ENCODE assay signal across 19 cellular contexts in genomic region chr3:166478356-166478755, GRCh38.
DNase-seq lines count a peak whose midpoint lies in the region; ATAC-seq and TF ChIP-seq lines count a peak whose summit lies in the region.
"Had no signal": no experiment of that assay in that cellular context is flagged by ENCODE, and none has a peak within 500 bp of the region (broad histone marks: within the 10 kb centered on the region; RNA-seq: fewer than 3 reads in every experiment).

No MANE protein-coding gene starts in this region.

- H3K4me3 Mint-ChIP-seq in activated T-helper 17 cell treated with anti-CD3 and anti-CD28 coated beads, Interleukin-2, amount 50 U/mL, for 72 hours = no peak overlapping the region
- H3K4me3 Mint-ChIP-seq: B cell, CD14-positive monocyte had no signal

- H2BK5ac ChIP-seq in mesenchymal stem cell (ENCODE audit: low read depth, low read length, poor library complexity, severe bottlenecking) = no peak overlapping the region

- no peak overlapping the region for H3K23ac ChIP-seq in mesenchymal stem cell (ENCODE audit: low read length in 2 of 2)

- H3K4me1 ChIP-seq in PC-9 (replicated peaks; ENCODE audit: insufficient read depth) = no peaks in the 10 kb centered on the region
- no peaks in the 10 kb centered on the region for H3K4me1 ChIP-seq in mesenchymal stem cell (ENCODE audit: control insufficient read depth, insufficient read depth, low read depth, low read length)
- H3K4me1 ChIP-seq: A549, SJCRH30 had no signal

- H3K9me3 ChIP-seq in PC-9 (ENCODE audit: insufficient read depth, low read depth) = no peaks in the 10 kb centered on the region
- H3K9me3 ChIP-seq in mesenchymal stem cell (ENCODE audit: control insufficient read depth, low read length) = peaks cover 16% of the 10 kb centered on the region
- H3K9me3 ChIP-seq: A549, SJCRH30 had no signal

- H3K9ac ChIP-seq in mesenchymal stem cell (ENCODE audit: low read length) = no peak overlapping the region

- no peak overlapping the region for H3K4me3 ChIP-seq in PC-9
- H3K4me3 ChIP-seq in epithelial cell of esophagus (ENCODE audit: low read length) = no peak overlapping the region
- no peak overlapping the region for H3K4me3 ChIP-seq in mesenchymal stem cell (ENCODE audit: insufficient read depth in 1 of 2, low read depth in 1 of 2, low read length in 2 of 2)
- H3K4me3 ChIP-seq: A549, K562, SJCRH30 had no signal

- H2AFZ ChIP-seq in PC-9 = peak overlapping the region; percentile 67; the same call in 1 of the 2 replicates
- peak overlapping the region; percentile 5 for H2AFZ ChIP-seq in mesenchymal stem cell (ENCODE audit: low read depth, low read length)

- no peak overlapping the region for H3K4ac ChIP-seq in mesenchymal stem cell (ENCODE audit: low read depth in 1 of 2, low read length in 2 of 2)

- H3K14ac ChIP-seq in mesenchymal stem cell (ENCODE audit: low read length in 2 of 2) = no peak overlapping the region

- H3K36me3 ChIP-seq in PC-9 (ENCODE audit: low read depth) = no peaks in the 10 kb centered on the region
- no peaks in the 10 kb centered on the region for H3K36me3 ChIP-seq in mesenchymal stem cell (ENCODE audit: control insufficient read depth in 1 of 2, insufficient read depth in 2 of 2, low read depth in 1 of 2, low read length in 2 of 2)
- H3K36me3 ChIP-seq: SJCRH30 had no signal

- H3K36me3 Mint-ChIP-seq in activated T-helper 17 cell treated with anti-CD3 and anti-CD28 coated beads, Interleukin-2, amount 50 U/mL, for 72 hours (ENCODE audit: low read depth) = no peaks in the 10 kb centered on the region
- H3K36me3 Mint-ChIP-seq: CD14-positive monocyte had no signal

- no TSS peak for BruUV-seq in PC-9 (replicated peaks; lab: Mats Ljungman, UMichigan)

- H3K4me2 ChIP-seq in PC-9 (no peak overlapping the region), mesenchymal stem cell (ENCODE audit: low read length, poor library complexity, severe bottlenecking) (no peak overlapping the region)
- H3K4me2 ChIP-seq: A549 had no signal

- peaks cover 25% of the 10 kb centered on the region for H3K9me3 Mint-ChIP-seq in activated T-helper 17 cell treated with anti-CD3 and anti-CD28 coated beads, Interleukin-2, amount 50 U/mL, for 72 hours

- no peak for DNase-seq in PC-9
- DNase-seq in epithelial cell of esophagus (ENCODE audit: low read depth) = peak; percentile 75
- no peak for DNase-seq in mesenchymal stem cell
- no peak for DNase-seq in hepatic stellate cell (ENCODE audit: low spot score)
- DNase-seq in NCI-H2081 treated with DMSO at 0.1 percent for 48 hours (lab: John Stamatoyannopoulos, UW) = no peak
- DNase-seq: EL, NCI-H1105 treated with DMSO at 0.1 percent for 48 hours, NCI-H1694, SJCRH30, T-helper 1 cell had no signal

- no peak overlapping the region for H4K8ac ChIP-seq in mesenchymal stem cell (ENCODE audit: low read length)

- no peak overlapping the region for H3K27ac Mint-ChIP-seq in activated T-helper 17 cell treated with anti-CD3 and anti-CD28 coated beads, Interleukin-2, amount 50 U/mL, for 72 hours
- H3K27ac Mint-ChIP-seq: B cell, CD14-positive monocyte had no signal

- H3K27me3 ChIP-seq in PC-9 (ENCODE audit: insufficient read depth, low read depth) (no peaks in the 10 kb centered on the region), mesenchymal stem cell (ENCODE audit: control insufficient read depth in 1 of 2, insufficient read depth in 1 of 2, low read length in 2 of 2) (no peaks in the 10 kb centered on the region)
- H3K27me3 ChIP-seq: SJCRH30 had no signal

- H2BK120ac ChIP-seq in mesenchymal stem cell (ENCODE audit: low read depth, low read length) = no peak overlapping the region

- no peak overlapping the region for H2AK5ac ChIP-seq in mesenchymal stem cell (ENCODE audit: low read length, severe bottlenecking)

- no peaks in the 10 kb centered on the region for H3K79me2 ChIP-seq in PC-9 (ENCODE audit: low read depth)

- H3K4me1 Mint-ChIP-seq in activated T-helper 17 cell treated with anti-CD3 and anti-CD28 coated beads, Interleukin-2, amount 50 U/mL, for 72 hours = no peaks in the 10 kb centered on the region
- H3K4me1 Mint-ChIP-seq: B cell, CD14-positive monocyte had no signal

- no peak for TF ChIP-seq CTCF in PC-9 (conservative IDR thresholded peaks at IDR 0.05)
- no peak for TF ChIP-seq CTCF in epithelial cell of esophagus (IDR thresholded peaks at IDR 0.05; ENCODE audit: insufficient read depth, low read depth, low read length, missing control alignments)

- no peaks in the 10 kb centered on the region for H3F3A ChIP-seq in PC-9 (ENCODE audit: insufficient read depth, low read depth)

- CTCF ChIA-PET in PC-9 (lab: Charles Lee) = no interaction called here

- POLR2A ChIA-PET in PC-9 (lab: Charles Lee; ENCODE audit: unreplicated experiment) = no interaction called here

- H3K79me1 ChIP-seq in mesenchymal stem cell (replicated peaks; ENCODE audit: low read length, poor library complexity, severe bottlenecking) = no peaks in the 10 kb centered on the region

- no peaks in the 10 kb centered on the region for H4K20me1 ChIP-seq in PC-9 (ENCODE audit: insufficient read depth)

- H3K27ac ChIP-seq in PC-9 (no peak overlapping the region), mesenchymal stem cell (ENCODE audit: low read length, poor library complexity, severe bottlenecking) (no peak overlapping the region)
- H3K27ac ChIP-seq: A549, HL-60, SJCRH30 had no signal

- no peak overlapping the region for H3K18ac ChIP-seq in mesenchymal stem cell (ENCODE audit: low read depth in 1 of 2, low read length in 2 of 2)

- H2BK15ac ChIP-seq in mesenchymal stem cell (ENCODE audit: low read depth, poor library complexity, severe bottlenecking) = no peak overlapping the region

- intact Hi-C loops in PC-9 (cut with micrococcal nuclease; ENCODE audit: unreplicated experiment) = no loop called here

- peak; percentile 92 for ATAC-seq in HG02610 (IDR thresholded peaks at IDR 0.05; ENCODE audit: unreplicated experiment)
- ATAC-seq in activated T-helper 17 cell treated with anti-CD3 and anti-CD28 coated beads, Interleukin-2, amount 50 U/mL, for 72 hours (replicated peaks) = no peak
- ATAC-seq: A549, HepG2, K562, Panc1 had no signal

- H3K27me3 Mint-ChIP-seq in activated T-helper 17 cell treated with anti-CD3 and anti-CD28 coated beads, Interleukin-2, amount 50 U/mL, for 72 hours = no peaks in the 10 kb centered on the region
- H3K27me3 Mint-ChIP-seq: B cell had no signal

- peaks cover 4% of the 10 kb centered on the region; the same call in 1 of the 2 replicates for H3K9me2 ChIP-seq in PC-9 (ENCODE audit: insufficient read depth)

- no peak overlapping the region for H4K91ac ChIP-seq in mesenchymal stem cell (ENCODE audit: low read length)

- WGBS in mesenchymal stem cell = 92% methylated on average over 3 of the region's 3 CpGs

- no peak overlapping the region for H2BK12ac ChIP-seq in mesenchymal stem cell (ENCODE audit: low read length in 2 of 2)
